Comparison of ENCODE assay signal across 1 cellular context in the genomic region with DNA sequence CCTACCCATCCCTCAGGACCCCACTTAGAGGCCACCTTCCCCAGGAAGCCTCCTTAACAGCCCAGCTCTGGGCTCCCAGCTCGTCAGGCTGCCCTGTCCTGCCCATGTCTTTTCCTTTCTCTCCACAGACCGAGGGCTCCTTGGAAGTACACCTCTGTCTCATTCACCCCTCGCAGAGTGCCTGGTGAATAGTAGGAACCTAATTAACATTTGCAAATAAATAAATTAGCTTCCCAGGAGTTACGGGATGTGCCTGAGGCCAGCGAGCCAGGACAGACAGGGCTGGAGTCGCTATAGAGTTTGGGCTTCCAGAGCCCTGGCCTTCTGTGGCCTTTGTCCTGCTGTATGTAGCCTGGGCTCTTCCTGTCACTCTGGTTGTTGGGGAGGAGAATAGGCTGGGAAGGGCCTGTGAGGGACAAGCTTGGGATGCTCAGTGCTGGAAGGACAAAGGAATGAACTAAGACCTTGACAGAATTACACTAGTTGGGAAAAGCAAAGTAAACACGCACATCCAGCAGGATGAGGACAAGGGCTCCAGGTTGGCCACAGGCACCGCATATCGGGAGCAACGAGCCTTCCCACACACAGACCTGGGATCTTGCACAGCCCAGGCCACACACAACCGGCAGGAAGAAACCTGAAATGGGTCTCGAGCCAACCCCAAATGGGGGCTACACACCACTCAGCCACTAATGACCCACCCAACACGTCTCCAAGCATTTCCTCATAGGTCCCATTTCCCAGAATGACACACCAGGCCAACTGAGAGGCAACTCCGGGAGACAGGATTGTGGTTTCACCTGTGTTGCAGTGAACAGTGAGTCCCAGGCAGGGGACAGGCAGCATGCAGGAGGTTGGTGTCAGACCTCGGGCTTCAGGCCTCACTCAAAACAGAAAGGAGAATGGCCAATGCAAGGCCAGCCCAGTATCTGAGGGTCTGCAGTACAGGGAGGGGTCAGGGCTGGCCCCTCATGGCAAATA.
A peak's percentile ranks its signal among the peaks of the same experiment; 100 is the strongest.
TF ChIP-seq lines count a peak whose summit lies in the region.

No MANE protein-coding gene starts in this region.

TF ChIP-seq in HepG2, 621 proteins besides CTCF, POLR2A, EP300 and RAD21 (continued from another document):
- TF ChIP-seq THAP9 (CRISPR knock-in tag; IDR thresholded peaks at IDR 0.05; ENCODE audit: borderline replicate concordance), result 0 out of 2 replicates have a peak, but pooled peaks have one; percentile 7
- TF ChIP-seq ZBTB38 (CRISPR knock-in tag; IDR thresholded peaks at IDR 0.05), result peak; percentile 79
- no peak for TF ChIP-seq FUBP1 (CRISPR knock-in tag; IDR thresholded peaks at IDR 0.05; ENCODE audit: borderline replicate concordance)
- no peak for TF ChIP-seq FOXA1 (IDR thresholded peaks at IDR 0.05)
- peak; percentile 57; the same call in 1 of the 2 replicates for TF ChIP-seq FOXA1 (CRISPR knock-in tag; IDR thresholded peaks at IDR 0.05)
- 0 out of 3 replicates have a peak, but pooled peaks have one; percentile 9 for TF ChIP-seq MXI1 (IDR thresholded peaks at IDR 0.05; ENCODE audit: borderline replicate concordance, low read depth, low read length)
- TF ChIP-seq, protein P1, sequence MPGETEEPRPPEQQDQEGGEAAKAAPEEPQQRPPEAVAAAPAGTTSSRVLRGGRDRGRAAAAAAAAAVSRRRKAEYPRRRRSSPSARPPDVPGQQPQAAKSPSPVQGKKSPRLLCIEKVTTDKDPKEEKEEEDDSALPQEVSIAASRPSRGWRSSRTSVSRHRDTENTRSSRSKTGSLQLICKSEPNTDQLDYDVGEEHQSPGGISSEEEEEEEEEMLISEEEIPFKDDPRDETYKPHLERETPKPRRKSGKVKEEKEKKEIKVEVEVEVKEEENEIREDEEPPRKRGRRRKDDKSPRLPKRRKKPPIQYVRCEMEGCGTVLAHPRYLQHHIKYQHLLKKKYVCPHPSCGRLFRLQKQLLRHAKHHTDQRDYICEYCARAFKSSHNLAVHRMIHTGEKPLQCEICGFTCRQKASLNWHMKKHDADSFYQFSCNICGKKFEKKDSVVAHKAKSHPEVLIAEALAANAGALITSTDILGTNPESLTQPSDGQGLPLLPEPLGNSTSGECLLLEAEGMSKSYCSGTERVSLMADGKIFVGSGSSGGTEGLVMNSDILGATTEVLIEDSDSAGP (CRISPR knock-in tag; IDR thresholded peaks at IDR 0.05; ENCODE audit: borderline replicate concordance), result no peak
